In the genomic region with DNA sequence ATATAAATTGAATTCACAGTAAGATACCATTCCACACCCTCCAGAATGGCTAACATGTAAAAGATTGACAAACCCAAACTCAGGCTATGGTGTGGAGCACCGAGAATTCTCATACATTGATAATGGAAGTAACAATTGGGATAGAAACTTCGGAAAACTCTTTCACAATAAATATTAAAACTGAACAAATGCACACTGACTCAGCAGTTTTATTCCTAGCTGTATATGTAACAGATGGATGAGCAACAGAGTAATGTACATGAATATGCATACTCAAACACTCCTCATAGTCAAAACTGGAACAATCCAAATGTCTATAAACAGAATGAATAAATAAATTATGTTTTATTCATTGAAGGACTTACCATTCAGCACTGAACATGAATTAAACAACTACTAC, we compare ENCODE assay signal across 27 cellular contexts. TPM values are rescaled to one million over a fixed set of nuclear protein-coding genes. Genes with fewer than 3 reads are reported as not detected.
"Had no signal": no experiment of that assay in that cellular context is flagged by ENCODE, and none has a peak within 500 bp of the region (broad histone marks: within the 10 kb centered on the region; RNA-seq: fewer than 3 reads in every experiment).

No MANE protein-coding gene starts in this region.

- H3K4me1 ChIP-seq: body of pancreas had no signal

- H3K36me3 ChIP-seq: ascending aorta had no signal

- H3K9me3 ChIP-seq: ascending aorta, body of pancreas had no signal

- H3K27ac Mint-ChIP-seq: activated CD4-positive, alpha-beta T cell treated with anti-CD3 and anti-CD28 coated beads, Interleukin-2, amount 10 ng/mL, durations not matched to agents 24 days and 14 days; activated CD8-positive, alpha-beta memory T cell treated with anti-CD3 and anti-CD28 coated beads, Interleukin-2, amount 10 ng/mL, durations not matched to agents 7 days and 5 days; activated naive CD4-positive, alpha-beta T cell treated with anti-CD3 and anti-CD28 coated beads, Interleukin-2, amount 50 U/mL, for 72 hours; activated naive CD8-positive, alpha-beta T cell treated with anti-CD3 and anti-CD28 coated beads, Interleukin-2, amount 50 U/mL, for 24 hours; T-helper 17 cell; WTC11 had no signal

- ATAC-seq: activated CD8-positive, alpha-beta memory T cell treated with anti-CD3 and anti-CD28 coated beads, Interleukin-2, amount 10 ng/mL, durations not matched to agents 7 days and 5 days; activated naive CD4-positive, alpha-beta T cell treated with anti-CD3 and anti-CD28 coated beads, Interleukin-2, amount 50 U/mL, for 72 hours; activated naive CD8-positive, alpha-beta T cell treated with anti-CD3 and anti-CD28 coated beads, Interleukin-2, amount 50 U/mL, for 24 hours; activated T-cell treated with anti-CD3 and anti-CD28 coated beads, Interleukin-2, amount 50 U/mL, for 4 hours; body of pancreas; PC-3; T-helper 17 cell; WTC11 had no signal

- H3K4me1 Mint-ChIP-seq: activated CD4-positive, alpha-beta T cell treated with anti-CD3 and anti-CD28 coated beads, Interleukin-2, amount 10 ng/mL, durations not matched to agents 24 days and 14 days; activated naive CD8-positive, alpha-beta T cell treated with anti-CD3 and anti-CD28 coated beads, Interleukin-2, amount 50 U/mL, for 24 hours; T-helper 17 cell had no signal

- H3K27ac ChIP-seq: ascending aorta, body of pancreas had no signal

- H3K27me3 ChIP-seq: ascending aorta, body of pancreas had no signal

- H3K9me3 Mint-ChIP-seq: activated CD4-positive, alpha-beta T cell treated with anti-CD3 and anti-CD28 coated beads, Interleukin-2, amount 10 ng/mL, durations not matched to agents 24 days and 14 days; activated naive CD4-positive, alpha-beta T cell treated with anti-CD3 and anti-CD28 coated beads, Interleukin-2, amount 50 U/mL, for 72 hours; activated naive CD8-positive, alpha-beta T cell treated with anti-CD3 and anti-CD28 coated beads, Interleukin-2, amount 50 U/mL, for 24 hours; activated T-cell treated with anti-CD3 and anti-CD28 coated beads, Interleukin-2, amount 50 U/mL, for 4 hours; WTC11 had no signal

- FAIRE-seq: bronchial epithelial cell had no signal

- H3K4me3 ChIP-seq: ascending aorta, body of pancreas had no signal

- H3K4me3 Mint-ChIP-seq: activated CD4-positive, alpha-beta T cell treated with anti-CD3 and anti-CD28 coated beads, Interleukin-2, amount 10 ng/mL, durations not matched to agents 24 days and 14 days; activated CD8-positive, alpha-beta memory T cell treated with anti-CD3 and anti-CD28 coated beads, Interleukin-2, amount 10 ng/mL, durations not matched to agents 7 days and 5 days; activated naive CD8-positive, alpha-beta T cell treated with anti-CD3 and anti-CD28 coated beads, Interleukin-2, amount 50 U/mL, for 24 hours; activated T-cell treated with anti-CD3 and anti-CD28 coated beads, Interleukin-2, amount 50 U/mL, for 4 hours; T-helper 17 cell; WTC11 had no signal

- H3K36me3 Mint-ChIP-seq: activated naive CD4-positive, alpha-beta T cell treated with anti-CD3 and anti-CD28 coated beads, Interleukin-2, amount 50 U/mL, for 72 hours; WTC11 had no signal

- DNase-seq: activated CD4-positive, alpha-beta T cell treated with anti-CD3 and anti-CD28 coated beads for 1 hour; activated CD4-positive, alpha-beta T cell treated with anti-CD3 and anti-CD28 coated beads, Interleukin-2, amount 10 ng/mL, durations not matched to agents 24 days and 14 days; activated CD4-positive, alpha-beta T cell treated with anti-CD3 and anti-CD28 coated beads, Interleukin-2, amount 50 U/mL, for 48 hours; activated CD8-positive, alpha-beta memory T cell treated with anti-CD3 and anti-CD28 coated beads, Interleukin-2, amount 10 ng/mL, durations not matched to agents 7 days and 5 days; activated effector memory CD4-positive, alpha-beta T cell treated with anti-CD3 and anti-CD28 coated beads, Interleukin-2, amount 50 U/mL, for 16 hours; activated naive CD4-positive, alpha-beta T cell treated with Interleukin-2 at 50 U/mL for 16 hours; activated naive CD8-positive, alpha-beta T cell treated with anti-CD3 and anti-CD28 coated beads, Interleukin-2, amount 50 U/mL, for 24 hours; activated T-cell treated with anti-CD3 and anti-CD28 coated beads, Interleukin-2, amount 50 U/mL, for 4 hours; amniotic stem cell; body of pancreas; central memory CD4-positive, alpha-beta T cell; MV-4-11; NCI-H1092 treated with DMSO at 0.1 percent for 48 hours; NCI-H1417 treated with DMSO at 0.1 percent for 48 hours; NCI-H1694; NCI-H2029 treated with DMSO at 0.1 percent for 48 hours; NCI-H510A treated with DMSO at 0.1 percent for 48 hours; NCI-H69; NK-92 treated with Interleukin-12 subunit alpha and Interleukin-12 subunit beta, amount 100 ng/mL, for 24 hours; PC-3; SIG-M5; T-helper 17 cell; T-helper 9 cell had no signal

RNA-seq across cellular contexts. Expression of a gene that starts 37.1 kb away (rescaled TPM):
- total RNA-seq: activated CD4-positive, alpha-beta T cell treated with anti-CD3 and anti-CD28 coated beads, Interleukin-2, amount 10 ng/mL, durations not matched to agents 24 days and 14 days had no signal
